1 cellular context compared by ENCODE assay signal in genomic region chr1:32394141-32394889, GRCh38.
A peak's percentile ranks its signal among the peaks of the same experiment; 100 is the strongest.
TF ChIP-seq lines count a peak whose summit lies in the region.

TSS of gene BSDC1 (minus strand) at chr1:32394441. CDS start at chr1:32394414, 27 bp downstream.

TF ChIP-seq in GM12878, 131 proteins besides CTCF, POLR2A, EP300 and RAD21 (continued from another document and continues in another):
- no peak; the same call in 1 of the 2 replicates for TF ChIP-seq REST (IDR thresholded peaks at IDR 0.05; ENCODE audit: low read depth, low read length)
- peak; percentile 75 for TF ChIP-seq SIN3A (IDR thresholded peaks at IDR 0.05; ENCODE audit: low read depth, low read length)
- no peak for TF ChIP-seq BMI1 (IDR thresholded peaks at IDR 0.05; ENCODE audit: borderline replicate concordance)
- TF ChIP-seq BRCA1 (IDR thresholded peaks at IDR 0.05; ENCODE audit: low read depth, low read length), result no peak
- no peak for TF ChIP-seq GATAD2B (conservative IDR thresholded peaks at IDR 0.05; ENCODE audit: low read depth)
- TF ChIP-seq PBX3 (IDR thresholded peaks at IDR 0.05; ENCODE audit: insufficient replicate concordance, low read depth, low read length), result peak; percentile 70
- peak; percentile 86 for TF ChIP-seq SP1 (IDR thresholded peaks at IDR 0.05; ENCODE audit: low read depth, low read length)
- TF ChIP-seq IRF5 (IDR thresholded peaks at IDR 0.05; ENCODE audit: borderline replicate concordance), result no peak
- TF ChIP-seq ATF7 (IDR thresholded peaks at IDR 0.05; ENCODE audit: low read depth), result peak; percentile 99
- no peak for TF ChIP-seq CHD1 (IDR thresholded peaks at IDR 0.05; ENCODE audit: low read depth, low read length)
- peak; percentile 64; the same call in 1 of the 2 replicates for TF ChIP-seq BACH1 (IDR thresholded peaks at IDR 0.05; ENCODE audit: borderline replicate concordance)
- TF ChIP-seq POLR2AphosphoS2 (IDR thresholded peaks at IDR 0.05; ENCODE audit: low read depth, low read length), result peak; percentile 69; the same call in 1 of the 2 replicates
- TF ChIP-seq ZZZ3 (IDR thresholded peaks at IDR 0.05; ENCODE audit: control insufficient read depth, insufficient read length, low read depth), result no peak
- TF ChIP-seq ATF3 (IDR thresholded peaks at IDR 0.05; ENCODE audit: borderline replicate concordance, extremely low read depth, low read depth, low read length), result no peak
- TF ChIP-seq ELK1 (IDR thresholded peaks at IDR 0.05; ENCODE audit: low read depth, low read length), result peak; percentile 21; the same call in 1 of the 2 replicates
- no peak for TF ChIP-seq YBX1 (IDR thresholded peaks at IDR 0.05)
- TF ChIP-seq CHD4 (IDR thresholded peaks at IDR 0.05), result no peak
- TF ChIP-seq MYB (IDR thresholded peaks at IDR 0.05; ENCODE audit: borderline replicate concordance, low read depth, low read length), result no peak
- peak; percentile 57; the same call in 1 of the 2 replicates for TF ChIP-seq NKRF (conservative IDR thresholded peaks at IDR 0.05)
- TF ChIP-seq MEF2B (IDR thresholded peaks at IDR 0.05; ENCODE audit: partially characterized antibody, poor library complexity, severe bottlenecking), result no peak
- no peak for TF ChIP-seq CBX3 (IDR thresholded peaks at IDR 0.05; ENCODE audit: borderline replicate concordance, low read depth)
- TF ChIP-seq NFIC (IDR thresholded peaks at IDR 0.05; ENCODE audit: low read depth, low read length), result no peak
- no peak for TF ChIP-seq TCF7 (IDR thresholded peaks at IDR 0.05; ENCODE audit: borderline replicate concordance)
- no peak for TF ChIP-seq HSF1 (IDR thresholded peaks at IDR 0.05; ENCODE audit: low read depth, low read length)
- TF ChIP-seq IRF3 (IDR thresholded peaks at IDR 0.05), result 0 out of 2 replicates have a peak, but pooled peaks have one; percentile 19
- TF ChIP-seq ESRRA (IDR thresholded peaks at IDR 0.05; ENCODE audit: low read length), result no peak
- TF ChIP-seq MLLT1 (IDR thresholded peaks at IDR 0.05), result 0 out of 2 replicates have a peak, but pooled peaks have one; percentile 44
- TF ChIP-seq BCL11A (IDR thresholded peaks at IDR 0.05; ENCODE audit: low read depth, low read length), result no peak
- no peak; the same call in 2 of the 3 replicates for TF ChIP-seq POU2F2 (IDR thresholded peaks at IDR 0.05; ENCODE audit: borderline replicate concordance, low read depth, low read length)
- TF ChIP-seq CUX1 (IDR thresholded peaks at IDR 0.05; ENCODE audit: insufficient replicate concordance, low read depth, low read length), result peak; percentile 21
- TF ChIP-seq CEBPB (IDR thresholded peaks at IDR 0.05; ENCODE audit: borderline replicate concordance in 1 of 2, low read depth in 2 of 2, low read length in 2 of 2), result no peak
- peak; percentile 65 for TF ChIP-seq RUNX3 (IDR thresholded peaks at IDR 0.05; ENCODE audit: low read length)
- TF ChIP-seq HCFC1 (IDR thresholded peaks at IDR 0.05; ENCODE audit: low read length), result peak; percentile 52
- no peak for TF ChIP-seq PAX8 (IDR thresholded peaks at IDR 0.05)
- no peak for TF ChIP-seq ETV6 (conservative IDR thresholded peaks at IDR 0.05 in 1 of 2, IDR thresholded peaks at IDR 0.05 in 1 of 2; ENCODE audit: borderline replicate concordance in 1 of 2, low read depth in 1 of 2)
- TF ChIP-seq EGR1 (IDR thresholded peaks at IDR 0.05; ENCODE audit: borderline replicate concordance in 1 of 2, low read depth in 2 of 2, low read length in 2 of 2), result no peak
- no peak for TF ChIP-seq SUPT20H (IDR thresholded peaks at IDR 0.05; ENCODE audit: borderline replicate concordance, control insufficient read depth, low read depth, low read length)
- no peak for TF ChIP-seq NFYA (IDR thresholded peaks at IDR 0.05; ENCODE audit: borderline replicate concordance, low read depth, low read length)
- 0 out of 2 replicates have a peak, but pooled peaks have one; percentile 66 for TF ChIP-seq HDAC2 (IDR thresholded peaks at IDR 0.05)
- TF ChIP-seq ZNF274 (IDR thresholded peaks at IDR 0.05; ENCODE audit: insufficient read depth, insufficient read length), result no peak
